In genomic region chr17:61635913-61636432, GRCh38 we compare ENCODE assay signal across 8 cellular contexts.
DNase-seq lines count a peak whose midpoint lies in the region; ATAC-seq lines count a peak whose summit lies in the region.

No MANE protein-coding gene starts in this region.

- DNase-seq in COLO668 (lab: John Stamatoyannopoulos, UW; ENCODE audit: unreplicated experiment) (peak; percentile 38), HPDE6-E6E7 (ENCODE audit: extremely low spot score) (peak; percentile 6), NOMO-1 treated with DMSO at 0.1 percent for 48 hours (lab: John Stamatoyannopoulos, UW; ENCODE audit: unreplicated experiment) (peak; percentile 27), activated T-cell treated with anti-CD3 and anti-CD28 coated beads for 24 hours (ENCODE audit: low read depth) (peak; percentile 7), globus pallidus (ENCODE audit: low spot score) (peak; percentile 7)
- peak; percentile 5 to 26 (median 13) for DNase-seq in stimulated activated CD4-positive, alpha-beta T cell treated with anti-CD3 and anti-CD28 coated beads, Interleukin-1b, Interleukin-23, amount 100 ng/mL, for 24 hours (ENCODE audit: low read depth in 4 of 4, low spot score in 1 of 4)

- ATAC-seq in HG03354 (IDR thresholded peaks at IDR 0.05; ENCODE audit: poor library complexity, severe bottlenecking, unreplicated experiment): no peak
- ATAC-seq in GM19023 (IDR thresholded peaks at IDR 0.05; ENCODE audit: unreplicated experiment): no peak
